In the genomic region with DNA sequence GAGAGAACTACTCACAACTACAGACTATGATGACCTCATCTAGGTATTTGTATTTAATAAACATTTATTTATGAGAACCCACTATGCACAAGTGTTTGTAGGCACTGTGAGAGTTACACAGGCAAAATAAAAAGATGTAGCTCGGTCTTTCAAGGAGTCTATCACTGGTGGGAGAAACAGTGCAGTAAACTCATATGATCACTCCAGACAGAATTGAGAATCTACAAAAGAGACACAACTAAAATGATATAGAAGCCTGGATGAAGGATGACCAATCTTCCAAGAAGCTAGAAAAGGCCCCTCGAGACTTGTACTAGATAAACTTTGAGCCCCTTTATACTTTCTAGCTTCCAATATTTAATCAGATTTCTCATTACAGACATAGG, we compare ENCODE assay signal across 1 cellular context.
TF ChIP-seq lines count a peak whose summit lies in the region.

No MANE protein-coding gene starts in this region.

TF ChIP-seq in HCT116, 20 proteins besides CTCF, POLR2A, EP300 and RAD21 (continued from another document):
- TF ChIP-seq, protein P1, sequence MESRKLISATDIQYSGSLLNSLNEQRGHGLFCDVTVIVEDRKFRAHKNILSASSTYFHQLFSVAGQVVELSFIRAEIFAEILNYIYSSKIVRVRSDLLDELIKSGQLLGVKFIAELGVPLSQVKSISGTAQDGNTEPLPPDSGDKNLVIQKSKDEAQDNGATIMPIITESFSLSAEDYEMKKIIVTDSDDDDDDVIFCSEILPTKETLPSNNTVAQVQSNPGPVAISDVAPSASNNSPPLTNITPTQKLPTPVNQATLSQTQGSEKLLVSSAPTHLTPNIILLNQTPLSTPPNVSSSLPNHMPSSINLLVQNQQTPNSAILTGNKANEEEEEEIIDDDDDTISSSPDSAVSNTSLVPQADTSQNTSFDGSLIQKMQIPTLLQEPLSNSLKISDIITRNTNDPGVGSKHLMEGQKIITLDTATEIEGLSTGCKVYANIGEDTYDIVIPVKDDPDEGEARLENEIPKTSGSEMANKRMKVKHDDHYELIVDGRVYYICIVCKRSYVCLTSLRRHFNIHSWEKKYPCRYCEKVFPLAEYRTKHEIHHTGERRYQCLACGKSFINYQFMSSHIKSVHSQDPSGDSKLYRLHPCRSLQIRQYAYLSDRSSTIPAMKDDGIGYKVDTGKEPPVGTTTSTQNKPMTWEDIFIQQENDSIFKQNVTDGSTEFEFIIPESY (IDR thresholded peaks at IDR 0.05; ENCODE audit: extremely low read depth, insufficient replicate concordance, low read length) = no peak
- no peak for TF ChIP-seq SRF (IDR thresholded peaks at IDR 0.05; ENCODE audit: low read depth)
- no peak for TF ChIP-seq CEBPB (IDR thresholded peaks at IDR 0.05; ENCODE audit: low read depth)
- no peak for TF ChIP-seq POLR2AphosphoS5 (IDR thresholded peaks at IDR 0.05; ENCODE audit: low read depth, low read length)
